Comparison of ENCODE assay signal across 8 cellular contexts in the genomic region with DNA sequence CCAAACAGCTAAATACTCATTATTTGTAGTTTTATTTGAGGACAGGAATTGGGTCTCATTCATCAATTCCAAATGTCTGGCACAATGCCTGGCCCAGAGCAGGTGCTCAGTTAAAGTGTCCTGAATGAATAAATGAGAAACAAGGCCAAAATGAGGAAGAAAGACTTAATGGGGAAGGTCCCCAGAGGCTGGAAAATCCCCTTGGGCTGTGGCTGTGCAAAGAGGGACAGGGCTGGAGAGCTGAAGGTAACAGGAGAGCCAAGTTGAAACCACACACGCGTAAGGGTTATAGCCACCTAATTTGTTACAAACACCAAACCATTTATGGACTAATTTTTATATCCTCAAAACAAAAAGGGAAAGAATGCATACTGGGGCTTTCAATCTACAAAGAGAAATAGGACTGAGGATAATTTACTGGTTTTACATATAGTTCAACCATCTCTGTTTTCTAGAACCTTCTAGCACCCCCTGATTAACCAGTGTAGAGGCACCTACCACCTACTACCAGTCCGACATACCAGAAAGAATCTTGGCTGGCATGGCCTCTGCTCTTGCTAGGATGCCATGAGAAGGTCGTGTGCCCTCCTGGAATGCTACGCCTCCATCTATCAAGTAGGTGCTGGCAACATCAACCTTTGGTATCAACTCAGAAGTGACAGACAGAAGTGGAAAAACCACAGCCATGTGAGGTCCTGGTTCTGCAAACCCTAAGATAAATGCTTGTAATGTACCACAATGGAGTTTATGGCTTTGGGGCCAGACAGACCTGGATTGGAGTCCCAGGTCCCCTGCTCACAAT. TPM values are rescaled to one million over a fixed set of nuclear protein-coding genes. Genes with fewer than 3 reads are reported as not detected.
DNase-seq lines count a peak whose midpoint lies in the region; ATAC-seq and TF ChIP-seq lines count a peak whose summit lies in the region.

No MANE protein-coding gene starts in this region.

- no peak overlapping the region for H2BK20ac ChIP-seq in H9 (ENCODE audit: low read depth, low read length, poor library complexity, severe bottlenecking)

- no peak overlapping the region for H3K27ac ChIP-seq in H9 (ENCODE audit: insufficient read length, low read depth, low read length)
- H3K27ac ChIP-seq in lower lobe of right lung, result peak overlapping the region; percentile 56

- no peak overlapping the region for H2AFZ ChIP-seq in H9 (ENCODE audit: low read length)

- H2BK15ac ChIP-seq in H9 (ENCODE audit: low read depth, low read length), result no peak overlapping the region

- no peak overlapping the region for H4K8ac ChIP-seq in H9 (replicated peaks; ENCODE audit: insufficient read length, low read depth, low read length)

- H3K9me3 ChIP-seq in H9 (ENCODE audit: control insufficient read depth, low read depth, low read length), result no peaks in the 10 kb centered on the region
- H3K9me3 ChIP-seq in lower lobe of right lung, result no peaks in the 10 kb centered on the region

- H3K4me2 ChIP-seq in H9 (ENCODE audit: insufficient read depth, insufficient read length, low read length), result no peak overlapping the region

- ATAC-seq in activated CD8-positive, alpha-beta T cell treated with anti-CD3 and anti-CD28 coated beads for 36 hours, result no peak
- ATAC-seq in lower lobe of right lung (no peak), GM21447 (IDR thresholded peaks at IDR 0.05; ENCODE audit: unreplicated experiment) (no peak)

- no peaks in the 10 kb centered on the region for H3K9me3 Mint-ChIP-seq in H9
- H3K9me3 Mint-ChIP-seq in activated CD8-positive, alpha-beta T cell treated with anti-CD3 and anti-CD28 coated beads for 36 hours, result no peaks in the 10 kb centered on the region

- H3K4me1 Mint-ChIP-seq in H9, result peaks cover 84 to 86% of the 10 kb centered on the region in 2 experiments
- peaks cover 94% of the 10 kb centered on the region for H3K4me1 Mint-ChIP-seq in activated CD8-positive, alpha-beta T cell treated with anti-CD3 and anti-CD28 coated beads for 36 hours (ENCODE audit: low read depth)

- peak overlapping the region; percentile 31 to 79 (median 46); a peak in 6 of 7 replicates for H3K27ac Mint-ChIP-seq in H9
- peak overlapping the region; percentile 91 for H3K27ac Mint-ChIP-seq in activated CD8-positive, alpha-beta T cell treated with anti-CD3 and anti-CD28 coated beads for 36 hours

- no peak overlapping the region for H3K4ac ChIP-seq in H9 (ENCODE audit: low read depth, low read length)

- H3K4me1 ChIP-seq in H9 (ENCODE audit: insufficient read depth, low read length) (peaks cover 33% of the 10 kb centered on the region), lower lobe of right lung (peaks cover 97% of the 10 kb centered on the region)

- H3K27me3 ChIP-seq in H9 (ENCODE audit: insufficient read depth, low read length) (no peaks in the 10 kb centered on the region), lower lobe of right lung (ENCODE audit: low read depth) (no peaks in the 10 kb centered on the region)

- H3K14ac ChIP-seq in H9 (ENCODE audit: insufficient read depth, low read length), result no peak overlapping the region; the same call in 1 of the 2 replicates

- DNase-seq in AG04449 (ENCODE audit: low read depth, low spot score), result no peak
- no peak for DNase-seq in H9
- DNase-seq in activated CD8-positive, alpha-beta T cell treated with anti-CD3 and anti-CD28 coated beads for 36 hours, result no peak
- no peak for DNase-seq in lower lobe of right lung
- DNase-seq in H4 (ENCODE audit: low spot score), result no peak
- no peak for DNase-seq in activated effector memory CD4-positive, alpha-beta T cell treated with Interleukin-2 at 50 U/mL for 16 hours
- DNase-seq in SKM-1 (lab: John Stamatoyannopoulos, UW; ENCODE audit: unreplicated experiment), result no peak

- no peak overlapping the region; a peak in 2 of 5 replicates for H3K4me3 Mint-ChIP-seq in H9
- peak overlapping the region; percentile 51 for H3K4me3 Mint-ChIP-seq in activated CD8-positive, alpha-beta T cell treated with anti-CD3 and anti-CD28 coated beads for 36 hours

- POLR2A ChIA-PET in AG04449 (lab: Yijun Ruan, JAX), result interaction anchor here (1.3 to 1.4 kb wide), 2 partner anchors 20 to 29 kb away, joined by 3 to 5 read pairs; a partner anchor contains a TSS
- POLR2A ChIA-PET in activated CD8-positive, alpha-beta T cell treated with anti-CD3 and anti-CD28 coated beads for 36 hours (lab: Charles Lee), result interaction anchor here (0.6 to 44.1 kb wide), 3 partner anchors 9 to 130 kb away, joined by 3 to 1125 read pairs (median 1125); a partner anchor contains a TSS

- no peak overlapping the region for H2BK120ac ChIP-seq in H9 (ENCODE audit: low read depth, low read length, poor library complexity, severe bottlenecking)

- CTCF ChIA-PET in AG04449 (lab: Yijun Ruan, JAX), result interaction anchor here (1.3 to 3.3 kb wide), 2 partner anchors 13 to 111 kb away, joined by 3 to 20 read pairs; no protein-coding TSS in a partner anchor
- CTCF ChIA-PET in activated CD8-positive, alpha-beta T cell treated with anti-CD3 and anti-CD28 coated beads for 36 hours (lab: Charles Lee), result interaction anchor here (1.1 to 2.6 kb wide), 6 partner anchors 10 to 73 kb away, joined by 3 to 13 read pairs (median 6); no protein-coding TSS in a partner anchor

- H3K56ac ChIP-seq in H9 (ENCODE audit: insufficient read length, low read depth, low read length), result no peak overlapping the region

- H2AK5ac ChIP-seq in H9 (ENCODE audit: insufficient read length, low read length), result peak overlapping the region; percentile 7

- H3K36me3 Mint-ChIP-seq in H9 (ENCODE audit: insufficient read depth in 1 of 3, low read depth in 3 of 3), result peaks cover 2 to 19% (median 14%) of the 10 kb centered on the region in 3 experiments; a peak in 6 of 7 replicates
- H3K36me3 Mint-ChIP-seq in activated CD8-positive, alpha-beta T cell treated with anti-CD3 and anti-CD28 coated beads for 36 hours (ENCODE audit: low read depth), result peaks cover 69% of the 10 kb centered on the region

- intact Hi-C loops in activated CD8-positive, alpha-beta T cell treated with anti-CD3 and anti-CD28 coated beads for 36 hours (cut with micrococcal nuclease), result loop anchor here (2.0 kb wide), 1 partner anchor 75 kb away; no protein-coding TSS in a partner anchor
- intact Hi-C loops in lower lobe of right lung (cut with DNase I), result no loop called here

- no peak overlapping the region for H3K23ac ChIP-seq in H9 (ENCODE audit: insufficient read length, low read depth, low read length)

- TF ChIP-seq CTCF in AG04449 (IDR thresholded peaks at IDR 0.05; ENCODE audit: insufficient read depth, low read length, missing control alignments) (no peak), H9 (conservative IDR thresholded peaks at IDR 0.05) (no peak), lower lobe of right lung (IDR thresholded peaks at IDR 0.05) (no peak)
- no peak for TF ChIP-seq CTCF in activated CD8-positive, alpha-beta T cell treated with anti-CD3 and anti-CD28 coated beads for 36 hours (IDR thresholded peaks at IDR 0.05)

- H4K5ac ChIP-seq in H9 (ENCODE audit: insufficient read length, low read depth, low read length), result no peak overlapping the region

- H2BK5ac ChIP-seq in H9 (ENCODE audit: insufficient read length, low read length), result no peak overlapping the region

- no peak overlapping the region for H2BK12ac ChIP-seq in H9 (ENCODE audit: insufficient read length, low read depth, low read length)

- H4K91ac ChIP-seq in H9 (ENCODE audit: insufficient read length, low read depth, low read length), result no peak overlapping the region

- no peak overlapping the region for H3K9ac ChIP-seq in H9 (ENCODE audit: extremely low read depth, insufficient read length, low read length)

- no peaks in the 10 kb centered on the region for H4K20me1 ChIP-seq in H9 (ENCODE audit: control insufficient read depth, insufficient read depth, insufficient read length)

- H3K36me3 ChIP-seq in lower lobe of right lung, result peaks cover 4% of the 10 kb centered on the region

- no CpG with 5 or more reads among the region's 5 CpGs for WGBS in H9 (ENCODE audit: extremely low coverage, insufficient read length, low lambda C conversion rate)

- no peak overlapping the region for H3K18ac ChIP-seq in H9 (ENCODE audit: insufficient read length, low read depth, low read length)

- no peaks in the 10 kb centered on the region; the same call in 1 of the 2 replicates for H3K27me3 Mint-ChIP-seq in H9 (ENCODE audit: low read depth)
- no peaks in the 10 kb centered on the region for H3K27me3 Mint-ChIP-seq in activated CD8-positive, alpha-beta T cell treated with anti-CD3 and anti-CD28 coated beads for 36 hours

- H3K79me2 ChIP-seq in H9 (ENCODE audit: insufficient read depth, low read length), result peaks cover 74% of the 10 kb centered on the region; the same call in 1 of the 2 replicates

- H3K4me3 ChIP-seq in AG04449 (ENCODE audit: low read depth, low read length) (peak overlapping the region; percentile 3; the same call in 1 of the 2 replicates), lower lobe of right lung (no peak overlapping the region)

- peaks cover 5% of the 10 kb centered on the region for H3K79me1 ChIP-seq in H9 (ENCODE audit: insufficient read depth, low read depth, low read length, poor library complexity, severe bottlenecking)

- H3K23me2 ChIP-seq in H9 (ENCODE audit: insufficient read length, low read depth, low read length, poor library complexity, severe bottlenecking), result no peaks in the 10 kb centered on the region

- H3T11ph ChIP-seq in H9 (ENCODE audit: low read length), result no peak overlapping the region

RNA-seq across cellular contexts. Expression of a gene that starts 28.4 kb away (rescaled TPM):
- 243 and 266 TPM in 2 replicates for total RNA-seq in H9 (2021)
- total RNA-seq in activated CD8-positive, alpha-beta T cell treated with anti-CD3 and anti-CD28 coated beads for 36 hours, result 100 to 1,000 TPM; 624 to 679 TPM
- total RNA-seq in lower lobe of right lung, result 659 TPM
- 57.5 and 82.9 TPM in 2 replicates for total RNA-seq in H4 (2014; rRNA removed; shearing (Covaris generic))
